ENCODE assay signal across 27 cellular contexts in genomic region chr2:66665124-66665984, GRCh38.
A peak's percentile ranks its signal among the peaks of the same experiment; 100 is the strongest.
DNase-seq lines count a peak whose midpoint lies in the region; ATAC-seq, FAIRE-seq and TF ChIP-seq lines count a peak whose summit lies in the region.
"Had no signal": no experiment of that assay in that cellular context is flagged by ENCODE, and none has a peak within 500 bp of the region (broad histone marks: within the 10 kb centered on the region; RNA-seq: fewer than 3 reads in every experiment).

No MANE protein-coding gene starts in this region.

- H3K79me2 ChIP-seq in GM23338 (replicated peaks; ENCODE audit: insufficient read depth): no peaks in the 10 kb centered on the region
- no peaks in the 10 kb centered on the region for H3K79me2 ChIP-seq in astrocyte (ENCODE audit: insufficient read depth, low read length)
- H3K79me2 ChIP-seq: parathyroid adenoma had no signal

- no peak for FAIRE-seq in astrocyte (lab: Jason Lieb, UNC)

- H3K4me3 ChIP-seq in GM23338 (no peak overlapping the region), astrocyte (ENCODE audit: insufficient read depth, low read depth, low read length) (no peak overlapping the region), brain microvascular endothelial cell (ENCODE audit: low read depth, low read length) (no peak overlapping the region)
- H3K4me3 ChIP-seq: body of pancreas, coronary artery, Peyer's patch, SJSA1 had no signal

- H3K4me1 ChIP-seq in GM23338 (ENCODE audit: insufficient read depth): no peaks in the 10 kb centered on the region; the same call in 1 of the 2 replicates
- H3K4me1 ChIP-seq in astrocyte (ENCODE audit: insufficient read depth, low read length): no peaks in the 10 kb centered on the region
- H3K4me1 ChIP-seq: body of pancreas, parathyroid adenoma, Peyer's patch, SJSA1 had no signal

- H3K9me3 Mint-ChIP-seq in GM23338 (no peaks in the 10 kb centered on the region), astrocyte (ENCODE audit: unreplicated experiment) (peaks cover 2% of the 10 kb centered on the region)
- H3K9me3 Mint-ChIP-seq: endodermal cell; T-helper 1 cell treated with Interleukin-12 subunit alpha and Interleukin-12 subunit beta and Interleukin-4 antibody, amounts not matched to agents 30 μg/mL and 1 μg/mL, for 36 hours had no signal

- H3K4me2 ChIP-seq in GM23338 (no peak overlapping the region), astrocyte (ENCODE audit: low read length) (no peak overlapping the region)

- no peak for ATAC-seq in GM23338
- ATAC-seq: activated CD8-positive, alpha-beta memory T cell treated with anti-CD3 and anti-CD28 coated beads, Interleukin-2, amount 10 ng/mL, durations not matched to agents 7 days and 5 days; activated T-helper 17 cell treated with anti-CD3 and anti-CD28 coated beads, Interleukin-2, amount 50 U/mL, for 72 hours; body of pancreas; sciatic nerve had no signal

- no peaks in the 10 kb centered on the region for H3F3A ChIP-seq in GM23338 (replicated peaks; ENCODE audit: low read depth)

- H3K36me3 ChIP-seq in GM23338 (ENCODE audit: insufficient read depth): no peaks in the 10 kb centered on the region
- no peaks in the 10 kb centered on the region for H3K36me3 ChIP-seq in astrocyte (ENCODE audit: insufficient read depth, low read length)
- H3K36me3 ChIP-seq in brain microvascular endothelial cell (replicated peaks): no peaks in the 10 kb centered on the region
- H3K36me3 ChIP-seq: Peyer's patch, SJSA1 had no signal

- H3K9me3 ChIP-seq in astrocyte (ENCODE audit: insufficient read depth, low read depth, low read length): no peaks in the 10 kb centered on the region
- H3K9me3 ChIP-seq: body of pancreas, Peyer's patch, SJSA1 had no signal

- H3K4me1 Mint-ChIP-seq in GM23338 (peaks cover 16% of the 10 kb centered on the region), astrocyte (ENCODE audit: low read depth, unreplicated experiment) (peaks cover 8% of the 10 kb centered on the region)
- H3K4me1 Mint-ChIP-seq: activated CD8-positive, alpha-beta memory T cell treated with anti-CD3 and anti-CD28 coated beads, Interleukin-2, amount 10 ng/mL, durations not matched to agents 7 days and 5 days; activated T-helper 17 cell treated with anti-CD3 and anti-CD28 coated beads, Interleukin-2, amount 50 U/mL, for 72 hours; endodermal cell had no signal

- no peaks in the 10 kb centered on the region for H3K36me3 Mint-ChIP-seq in GM23338 (ENCODE audit: low read depth)
- H3K36me3 Mint-ChIP-seq in astrocyte (ENCODE audit: low read depth, unreplicated experiment): no peaks in the 10 kb centered on the region
- H3K36me3 Mint-ChIP-seq: activated CD8-positive, alpha-beta memory T cell treated with anti-CD3 and anti-CD28 coated beads, Interleukin-2, amount 10 ng/mL, durations not matched to agents 7 days and 5 days; activated naive CD8-positive, alpha-beta T cell had no signal

- no peak overlapping the region for H3K4me3 Mint-ChIP-seq in GM23338
- no peak overlapping the region for H3K4me3 Mint-ChIP-seq in astrocyte (ENCODE audit: unreplicated experiment)
- H3K4me3 Mint-ChIP-seq: activated CD8-positive, alpha-beta memory T cell treated with anti-CD3 and anti-CD28 coated beads, Interleukin-2, amount 10 ng/mL, durations not matched to agents 7 days and 5 days; activated naive CD8-positive, alpha-beta T cell; activated T-helper 17 cell treated with anti-CD3 and anti-CD28 coated beads, Interleukin-2, amount 50 U/mL, for 72 hours; endodermal cell; nephron progenitor cell; T-helper 1 cell treated with Interleukin-12 subunit alpha and Interleukin-12 subunit beta and Interleukin-4 antibody, amounts not matched to agents 30 μg/mL and 1 μg/mL, for 36 hours had no signal

- H3K27ac Mint-ChIP-seq in GM23338: no peak overlapping the region
- no peak overlapping the region for H3K27ac Mint-ChIP-seq in astrocyte (ENCODE audit: unreplicated experiment)
- H3K27ac Mint-ChIP-seq: activated CD8-positive, alpha-beta memory T cell treated with anti-CD3 and anti-CD28 coated beads, Interleukin-2, amount 10 ng/mL, durations not matched to agents 7 days and 5 days; activated naive CD8-positive, alpha-beta T cell; activated T-helper 17 cell treated with anti-CD3 and anti-CD28 coated beads, Interleukin-2, amount 50 U/mL, for 72 hours; endodermal cell; nephron progenitor cell; T-helper 1 cell treated with Interleukin-12 subunit alpha and Interleukin-12 subunit beta and Interleukin-4 antibody, amounts not matched to agents 30 μg/mL and 1 μg/mL, for 36 hours had no signal

- H3K9ac ChIP-seq in astrocyte (ENCODE audit: low read length): no peak overlapping the region
- H3K9ac ChIP-seq: parathyroid adenoma had no signal

- H4K20me1 ChIP-seq in GM23338 (replicated peaks; ENCODE audit: insufficient read depth): no peaks in the 10 kb centered on the region
- no peaks in the 10 kb centered on the region for H4K20me1 ChIP-seq in astrocyte (ENCODE audit: insufficient read depth, low read length)

- H3K27ac ChIP-seq in GM23338 (ENCODE audit: low read depth) (no peak overlapping the region), astrocyte (ENCODE audit: low read depth, low read length) (no peak overlapping the region), brain microvascular endothelial cell (no peak overlapping the region)
- H3K27ac ChIP-seq: body of pancreas, coronary artery, parathyroid adenoma, Peyer's patch, SJSA1 had no signal

- H3K27me3 ChIP-seq in GM23338 (ENCODE audit: insufficient read depth) (no peaks in the 10 kb centered on the region), astrocyte (ENCODE audit: insufficient read depth, low read length) (no peaks in the 10 kb centered on the region), brain microvascular endothelial cell (replicated peaks) (no peaks in the 10 kb centered on the region)
- H3K27me3 ChIP-seq: body of pancreas, Peyer's patch, SJSA1 had no signal

- TF ChIP-seq CTCF in GM23338 (conservative IDR thresholded peaks at IDR 0.05; ENCODE audit: low read depth in 2 of 2) (no peak), astrocyte (IDR thresholded peaks at IDR 0.05; ENCODE audit: insufficient read depth, low read depth, low read length) (no peak), brain microvascular endothelial cell (IDR thresholded peaks at IDR 0.05; ENCODE audit: low read depth, low read length, missing control alignments) (no peak)

- peak overlapping the region; percentile 94 for H2AFZ ChIP-seq in GM23338
- no peak overlapping the region for H2AFZ ChIP-seq in astrocyte (ENCODE audit: low read depth, low read length)
- H2AFZ ChIP-seq: parathyroid adenoma had no signal

- H3K27me3 Mint-ChIP-seq in GM23338 (ENCODE audit: insufficient read depth, low read depth, poor library complexity) (peaks cover 2% of the 10 kb centered on the region), astrocyte (ENCODE audit: low read depth, unreplicated experiment) (peaks cover 2% of the 10 kb centered on the region)
- H3K27me3 Mint-ChIP-seq: activated CD8-positive, alpha-beta memory T cell treated with anti-CD3 and anti-CD28 coated beads, Interleukin-2, amount 10 ng/mL, durations not matched to agents 7 days and 5 days; activated naive CD8-positive, alpha-beta T cell; activated T-helper 17 cell treated with anti-CD3 and anti-CD28 coated beads, Interleukin-2, amount 50 U/mL, for 72 hours had no signal

- H3K9me2 ChIP-seq in GM23338 (ENCODE audit: insufficient read depth): no peaks in the 10 kb centered on the region; the same call in 1 of the 2 replicates

- in situ Hi-C loops in brain microvascular endothelial cell (cut with HindIII; ENCODE audit: low pct_ligation_motif_present, low sequenced_read_pairs): no loop called here

- DNase-seq in AG08396 (ENCODE audit: low spot score) (peak; percentile 8), GM23338 (ENCODE audit: low spot score) (no peak), astrocyte (ENCODE audit: low read depth) (peak; percentile 4), hepatic stellate cell (ENCODE audit: low spot score) (peak; percentile 29), amygdala (lab: John Stamatoyannopoulos, UW) (no peak), NCI-H2171 treated with DMSO at 0.1 percent for 48 hours (lab: John Stamatoyannopoulos, UW) (no peak), brain microvascular endothelial cell (no peak)
- DNase-seq: activated CD4-positive, alpha-beta T cell treated with anti-CD3 and anti-CD28 coated beads for 4 hours; activated CD8-positive, alpha-beta memory T cell treated with anti-CD3 and anti-CD28 coated beads, Interleukin-2, amount 10 ng/mL, durations not matched to agents 7 days and 5 days; body of pancreas; DMS79; endodermal cell; GOT3; hippocampal formation; MM.1S; NCI-H1436 treated with DMSO at 0.1 percent for 48 hours; NCI-H524; nephron progenitor cell; Peyer's patch; substantia nigra had no signal

TF ChIP-seq in GM23338, 12 proteins besides CTCF, POLR2A, EP300 and RAD21 (continues in another document):
- TF ChIP-seq CREB1 (CRISPR knock-in tag; IDR thresholded peaks at IDR 0.05; ENCODE audit: low read depth): no peak
- no peak for TF ChIP-seq ZNF331 (CRISPR knock-in tag; IDR thresholded peaks at IDR 0.05; ENCODE audit: low read depth)
- no peak for TF ChIP-seq REST (IDR thresholded peaks at IDR 0.05; ENCODE audit: unreplicated experiment)
- TF ChIP-seq EZH2phosphoT487 (IDR thresholded peaks at IDR 0.05; ENCODE audit: unreplicated experiment): no peak

Comparison
In these comparisons a context has a peak if more than half of its experiments do, and no peak if none do; other contexts are left out.
1. DNase-seq: peak in AG08396 (single experiment), astrocyte (single experiment) and hepatic stellate cell (single experiment); none in GM23338 (single experiment), amygdala (0 of 56), NCI-H2171 treated with DMSO at 0.1 percent for 48 hours (single experiment) and brain microvascular endothelial cell (single experiment).